Comparison of ENCODE assay signal across 1 cellular context in the genomic region with DNA sequence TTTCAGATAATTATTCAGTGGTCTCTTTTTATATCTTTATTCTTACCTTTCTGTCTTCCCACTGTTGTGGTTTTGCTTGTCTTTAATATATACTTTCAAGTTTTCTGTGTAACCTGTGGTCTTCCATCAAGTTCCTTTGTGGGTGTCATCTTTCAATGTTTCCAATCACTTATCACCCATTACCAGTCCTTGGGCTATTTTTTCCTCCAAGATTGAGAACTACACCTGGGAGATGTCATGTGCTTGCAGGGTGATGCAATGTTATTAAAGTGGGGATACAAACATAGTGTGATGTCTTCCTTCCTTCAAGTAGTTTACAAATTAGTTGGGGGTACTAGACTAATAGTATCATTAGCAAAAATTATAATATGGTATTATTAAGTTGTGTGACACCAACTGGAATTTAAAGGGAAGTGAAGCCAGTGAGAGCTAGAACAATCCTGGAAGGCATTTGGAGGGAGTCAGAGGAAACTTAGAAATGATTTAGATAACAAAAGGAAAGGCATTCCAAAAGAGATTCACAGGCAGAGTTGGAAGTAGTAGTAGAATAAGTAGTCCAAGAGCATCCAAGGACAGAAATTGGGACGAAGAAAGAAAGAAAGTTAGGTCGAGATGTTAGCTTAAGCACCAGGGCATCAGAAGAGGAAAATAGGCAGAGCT.
TF ChIP-seq lines count a peak whose summit lies in the region.

No MANE protein-coding gene starts in this region.

TF ChIP-seq in GM12878, 131 proteins besides CTCF, POLR2A, EP300 and RAD21:
- TF ChIP-seq, protein P1, sequence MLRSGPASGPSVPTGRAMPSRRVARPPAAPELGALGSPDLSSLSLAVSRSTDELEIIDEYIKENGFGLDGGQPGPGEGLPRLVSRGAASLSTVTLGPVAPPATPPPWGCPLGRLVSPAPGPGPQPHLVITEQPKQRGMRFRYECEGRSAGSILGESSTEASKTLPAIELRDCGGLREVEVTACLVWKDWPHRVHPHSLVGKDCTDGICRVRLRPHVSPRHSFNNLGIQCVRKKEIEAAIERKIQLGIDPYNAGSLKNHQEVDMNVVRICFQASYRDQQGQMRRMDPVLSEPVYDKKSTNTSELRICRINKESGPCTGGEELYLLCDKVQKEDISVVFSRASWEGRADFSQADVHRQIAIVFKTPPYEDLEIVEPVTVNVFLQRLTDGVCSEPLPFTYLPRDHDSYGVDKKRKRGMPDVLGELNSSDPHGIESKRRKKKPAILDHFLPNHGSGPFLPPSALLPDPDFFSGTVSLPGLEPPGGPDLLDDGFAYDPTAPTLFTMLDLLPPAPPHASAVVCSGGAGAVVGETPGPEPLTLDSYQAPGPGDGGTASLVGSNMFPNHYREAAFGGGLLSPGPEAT (IDR thresholded peaks at IDR 0.05; ENCODE audit: low read depth), result 0 out of 2 replicates have a peak, but pooled peaks have one; percentile 7
- peak; percentile 65 for TF ChIP-seq RUNX3 (IDR thresholded peaks at IDR 0.05; ENCODE audit: low read length)
- no peak for TF ChIP-seq CBX3 (IDR thresholded peaks at IDR 0.05; ENCODE audit: borderline replicate concordance, low read depth)
- TF ChIP-seq IKZF1 (conservative IDR thresholded peaks at IDR 0.05), result 0 out of 2 replicates have a peak, but pooled peaks have one; percentile 13
- peak; percentile 15; the same call in 1 of the 2 replicates for TF ChIP-seq RAD51 (IDR thresholded peaks at IDR 0.05)
- no peak for TF ChIP-seq ETV6 (conservative IDR thresholded peaks at IDR 0.05 in 1 of 2, IDR thresholded peaks at IDR 0.05 in 1 of 2; ENCODE audit: borderline replicate concordance in 1 of 2, low read depth in 1 of 2)
- no peak for TF ChIP-seq NRF1 (conservative IDR thresholded peaks at IDR 0.05; ENCODE audit: low read depth, low read length)
- no peak; the same call in 1 of the 2 replicates for TF ChIP-seq FOXM1 (IDR thresholded peaks at IDR 0.05; ENCODE audit: low read depth, low read length)
- TF ChIP-seq SRF (IDR thresholded peaks at IDR 0.05; ENCODE audit: low read depth in 2 of 2, low read length in 2 of 2), result no peak
- TF ChIP-seq, protein P2, sequence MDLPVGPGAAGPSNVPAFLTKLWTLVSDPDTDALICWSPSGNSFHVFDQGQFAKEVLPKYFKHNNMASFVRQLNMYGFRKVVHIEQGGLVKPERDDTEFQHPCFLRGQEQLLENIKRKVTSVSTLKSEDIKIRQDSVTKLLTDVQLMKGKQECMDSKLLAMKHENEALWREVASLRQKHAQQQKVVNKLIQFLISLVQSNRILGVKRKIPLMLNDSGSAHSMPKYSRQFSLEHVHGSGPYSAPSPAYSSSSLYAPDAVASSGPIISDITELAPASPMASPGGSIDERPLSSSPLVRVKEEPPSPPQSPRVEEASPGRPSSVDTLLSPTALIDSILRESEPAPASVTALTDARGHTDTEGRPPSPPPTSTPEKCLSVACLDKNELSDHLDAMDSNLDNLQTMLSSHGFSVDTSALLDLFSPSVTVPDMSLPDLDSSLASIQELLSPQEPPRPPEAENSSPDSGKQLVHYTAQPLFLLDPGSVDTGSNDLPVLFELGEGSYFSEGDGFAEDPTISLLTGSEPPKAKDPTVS (IDR thresholded peaks at IDR 0.05; ENCODE audit: low read depth, low read length), result no peak
- TF ChIP-seq, protein P3, sequence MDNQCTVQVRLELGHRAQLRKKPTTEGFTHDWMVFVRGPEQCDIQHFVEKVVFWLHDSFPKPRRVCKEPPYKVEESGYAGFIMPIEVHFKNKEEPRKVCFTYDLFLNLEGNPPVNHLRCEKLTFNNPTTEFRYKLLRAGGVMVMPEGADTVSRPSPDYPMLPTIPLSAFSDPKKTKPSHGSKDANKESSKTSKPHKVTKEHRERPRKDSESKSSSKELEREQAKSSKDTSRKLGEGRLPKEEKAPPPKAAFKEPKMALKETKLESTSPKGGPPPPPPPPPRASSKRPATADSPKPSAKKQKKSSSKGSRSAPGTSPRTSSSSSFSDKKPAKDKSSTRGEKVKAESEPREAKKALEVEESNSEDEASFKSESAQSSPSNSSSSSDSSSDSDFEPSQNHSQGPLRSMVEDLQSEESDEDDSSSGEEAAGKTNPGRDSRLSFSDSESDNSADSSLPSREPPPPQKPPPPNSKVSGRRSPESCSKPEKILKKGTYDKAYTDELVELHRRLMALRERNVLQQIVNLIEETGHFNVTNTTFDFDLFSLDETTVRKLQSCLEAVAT (IDR thresholded peaks at IDR 0.05), result no peak
- peak in 1 of 2 experiments; percentile 26; a peak in 1 of 4 replicates for TF ChIP-seq IKZF2 (IDR thresholded peaks at IDR 0.05)
- TF ChIP-seq, protein P4, sequence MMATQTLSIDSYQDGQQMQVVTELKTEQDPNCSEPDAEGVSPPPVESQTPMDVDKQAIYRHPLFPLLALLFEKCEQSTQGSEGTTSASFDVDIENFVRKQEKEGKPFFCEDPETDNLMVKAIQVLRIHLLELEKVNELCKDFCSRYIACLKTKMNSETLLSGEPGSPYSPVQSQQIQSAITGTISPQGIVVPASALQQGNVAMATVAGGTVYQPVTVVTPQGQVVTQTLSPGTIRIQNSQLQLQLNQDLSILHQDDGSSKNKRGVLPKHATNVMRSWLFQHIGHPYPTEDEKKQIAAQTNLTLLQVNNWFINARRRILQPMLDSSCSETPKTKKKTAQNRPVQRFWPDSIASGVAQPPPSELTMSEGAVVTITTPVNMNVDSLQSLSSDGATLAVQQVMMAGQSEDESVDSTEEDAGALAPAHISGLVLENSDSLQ (IDR thresholded peaks at IDR 0.05), result no peak
- TF ChIP-seq POLR2AphosphoS5 (IDR thresholded peaks at IDR 0.05; ENCODE audit: low read length), result no peak
- no peak for TF ChIP-seq SMAD5 (IDR thresholded peaks at IDR 0.05; ENCODE audit: low read depth)
- no peak for TF ChIP-seq RFX5 (IDR thresholded peaks at IDR 0.05; ENCODE audit: low read depth, low read length)
- no peak for TF ChIP-seq BCL11A (IDR thresholded peaks at IDR 0.05; ENCODE audit: low read depth, low read length)
- TF ChIP-seq, protein P5, sequence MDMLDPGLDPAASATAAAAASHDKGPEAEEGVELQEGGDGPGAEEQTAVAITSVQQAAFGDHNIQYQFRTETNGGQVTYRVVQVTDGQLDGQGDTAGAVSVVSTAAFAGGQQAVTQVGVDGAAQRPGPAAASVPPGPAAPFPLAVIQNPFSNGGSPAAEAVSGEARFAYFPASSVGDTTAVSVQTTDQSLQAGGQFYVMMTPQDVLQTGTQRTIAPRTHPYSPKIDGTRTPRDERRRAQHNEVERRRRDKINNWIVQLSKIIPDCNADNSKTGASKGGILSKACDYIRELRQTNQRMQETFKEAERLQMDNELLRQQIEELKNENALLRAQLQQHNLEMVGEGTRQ (IDR thresholded peaks at IDR 0.05; ENCODE audit: borderline replicate concordance, low read depth, low read length), result no peak
- 0 out of 2 replicates have a peak, but pooled peaks have one; percentile 36 for TF ChIP-seq ATF7 (IDR thresholded peaks at IDR 0.05; ENCODE audit: low read depth)
